ENCODE assay signal across 24 cellular contexts in genomic region chr4:6357476-6357875, GRCh38.
"Had no signal": no experiment of that assay in that cellular context is flagged by ENCODE, and none has a peak within 500 bp of the region (broad histone marks: within the 10 kb centered on the region; RNA-seq: fewer than 3 reads in every experiment).

No MANE protein-coding gene starts in this region.

- H3K4me3 ChIP-seq: neural progenitor cell, pancreas, psoas muscle, right lobe of liver, sigmoid colon, stomach, thoracic aorta, thyroid gland, tibial nerve, upper lobe of left lung, vagina had no signal

- H3K27me3 ChIP-seq: neutrophil, pancreas, right lobe of liver, thyroid gland, tibial nerve, upper lobe of left lung, vagina had no signal

- H3K27ac ChIP-seq: neural progenitor cell, neutrophil, pancreas, psoas muscle, right lobe of liver, sigmoid colon, stomach, thoracic aorta, thyroid gland, tibial nerve, upper lobe of left lung, vagina had no signal

- ATAC-seq: natural killer cell; pancreas; psoas muscle; right cardiac atrium; right lobe of liver; stimulated activated effector memory CD8-positive, alpha-beta T cell treated with anti-CD3 and anti-CD28 coated beads, Interleukin-12 subunit alpha, Interleukin-12 subunit beta, amount 100 ng/mL, for 72 hours; stimulated activated naive B cell treated with anti-CD40 and anti-IgM and Interleukin-4, amounts not matched to agents 10 μg/mL and 1 μg/mL and 100 μg/mL, for 72 hours had no signal

- DNase-seq: natural killer cell; nucleus accumbens; psoas muscle; right lobe of liver; sigmoid colon; small intestine; stimulated activated CD4-positive, alpha-beta T cell treated with anti-CD3 and anti-CD28 coated beads, Interleukin-15, amount 100 ng/mL, for 24 hours; stimulated activated CD4-positive, alpha-beta T cell treated with anti-CD3 and anti-CD28 coated beads, Interleukin-2, amount 100 ng/mL, for 24 hours; stimulated activated CD4-positive, alpha-beta T cell treated with anti-CD3 and anti-CD28 coated beads, Interleukin-2, amount 100 ng/mL, for 48 hours; stimulated activated CD4-positive, alpha-beta T cell treated with anti-CD3 and anti-CD28 coated beads, Interleukin-4, amount 100 ng/mL, for 24 hours; stimulated activated naive B cell treated with anti-CD40 and anti-IgM and Interleukin-4, amounts not matched to agents 10 μg/mL and 1 μg/mL and 100 μg/mL, for 72 hours; stimulated activated naive CD4-positive, alpha-beta T cell treated with Interleukin-2 at 50 U/mL for 16 hours; stomach; thyroid gland; trophoblast cell; upper lobe of left lung had no signal
